Comparison of ENCODE assay signal across 19 cellular contexts in the genomic region with DNA sequence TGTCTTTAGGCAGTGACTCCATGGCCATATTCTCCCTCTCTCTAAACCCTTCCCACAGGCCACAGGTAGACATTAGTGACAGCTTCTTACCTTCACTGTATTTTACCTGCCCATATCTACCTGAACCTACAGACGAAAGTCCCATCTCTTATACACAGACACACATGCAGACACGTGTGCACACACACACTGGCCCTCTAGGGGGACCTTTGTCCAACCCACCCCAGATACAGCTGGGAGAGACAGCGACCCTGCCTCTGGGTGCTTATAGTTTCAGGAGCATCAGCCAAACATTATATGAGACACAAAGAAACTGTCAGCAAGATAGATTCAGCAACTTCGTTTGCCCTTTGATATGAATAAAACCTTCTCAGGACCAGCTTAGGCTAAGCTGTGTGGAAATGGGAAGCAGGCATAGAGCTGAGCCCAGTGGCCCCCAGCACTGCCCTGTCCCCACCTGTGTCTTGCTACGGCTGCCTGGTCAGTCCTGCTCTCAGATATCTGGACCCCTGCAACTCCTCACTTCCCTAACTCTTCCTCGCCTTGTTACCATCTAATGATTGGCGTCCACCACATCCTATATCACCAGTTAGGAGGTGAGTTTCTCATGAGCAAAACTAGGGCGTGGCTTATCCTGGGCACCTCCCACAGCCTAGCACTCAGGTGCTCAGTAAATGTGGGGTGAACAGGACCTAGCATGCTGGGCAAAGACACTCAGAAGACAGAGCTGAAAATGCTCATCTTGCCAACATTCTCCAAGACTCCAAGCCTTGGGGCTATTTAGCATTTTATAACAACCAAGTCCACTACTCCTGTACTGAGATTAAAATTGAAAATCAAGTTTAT. TPM values are rescaled to one million over a fixed set of nuclear protein-coding genes. Genes with fewer than 3 reads are reported as not detected.
DNase-seq lines count a peak whose midpoint lies in the region; ATAC-seq and TF ChIP-seq lines count a peak whose summit lies in the region.
"Had no signal": no experiment of that assay in that cellular context is flagged by ENCODE, and none has a peak within 500 bp of the region (broad histone marks: within the 10 kb centered on the region; RNA-seq: fewer than 3 reads in every experiment).

No MANE protein-coding gene starts in this region.

- H3K27me3 ChIP-seq in GM23338 (ENCODE audit: insufficient read depth) = no peaks in the 10 kb centered on the region
- H3K27me3 ChIP-seq: thyroid gland had no signal

- no peak overlapping the region for H3K27ac Mint-ChIP-seq in GM23338
- no peak overlapping the region for H3K27ac Mint-ChIP-seq in WTC11
- H3K27ac Mint-ChIP-seq in stimulated activated naive CD8-positive, alpha-beta T cell treated with anti-CD3 and anti-CD28 coated beads, Interleukin-15, amount 100 ng/mL, for 72 hours = no peak overlapping the region
- H3K27ac Mint-ChIP-seq: activated CD4-positive, alpha-beta memory T cell treated with anti-CD3 and anti-CD28 coated beads, Interleukin-2, amount 10 ng/mL, durations not matched to agents 7 days and 5 days; stimulated activated naive B cell treated with anti-CD40 and anti-IgM and Interleukin-4, amounts not matched to agents 10 μg/mL and 1 μg/mL and 100 μg/mL, for 72 hours; T-helper 2 cell treated with Interferon-gamma antibody and Interleukin-4, amounts not matched to agents 5 μg/mL and 100 μg/mL, for 36 hours had no signal

- POLR2A ChIA-PET in WTC11 (lab: Charles Lee) = no interaction called here

- no peaks in the 10 kb centered on the region for H3F3A ChIP-seq in GM23338 (replicated peaks; ENCODE audit: low read depth)

- H3K4me1 Mint-ChIP-seq in GM23338 (peaks cover 16% of the 10 kb centered on the region), WTC11 (peaks cover 27% of the 10 kb centered on the region)
- peaks cover 24% of the 10 kb centered on the region for H3K4me1 Mint-ChIP-seq in stimulated activated naive CD8-positive, alpha-beta T cell treated with anti-CD3 and anti-CD28 coated beads, Interleukin-15, amount 100 ng/mL, for 72 hours
- H3K4me1 Mint-ChIP-seq: activated CD4-positive, alpha-beta memory T cell treated with anti-CD3 and anti-CD28 coated beads, Interleukin-2, amount 10 ng/mL, durations not matched to agents 7 days and 5 days had no signal

- intact Hi-C loops in left ventricle myocardium superior (cut with micrococcal nuclease) = loop anchor here (10.0 kb wide), 1 partner anchor 113 kb away; no protein-coding TSS in a partner anchor

- peaks cover 8% of the 10 kb centered on the region for H3K27me3 Mint-ChIP-seq in GM23338 (ENCODE audit: insufficient read depth, low read depth, poor library complexity)
- no peaks in the 10 kb centered on the region; the same call in 1 of the 2 replicates for H3K27me3 Mint-ChIP-seq in WTC11 (ENCODE audit: low read depth)
- peaks cover 15% of the 10 kb centered on the region for H3K27me3 Mint-ChIP-seq in stimulated activated naive CD8-positive, alpha-beta T cell treated with anti-CD3 and anti-CD28 coated beads, Interleukin-15, amount 100 ng/mL, for 72 hours

- H3K9me2 ChIP-seq in GM23338 (ENCODE audit: insufficient read depth) = no peaks in the 10 kb centered on the region

- H3K4me2 ChIP-seq in GM23338 = no peak overlapping the region
- H3K4me2 ChIP-seq: smooth muscle cell had no signal

- ATAC-seq in GM23338 (peak; percentile 40), WTC11 (peak; percentile 49), HG03159 (IDR thresholded peaks at IDR 0.05; ENCODE audit: unreplicated experiment) (no peak), left ventricle myocardium superior (no peak)
- peak; percentile 58 for ATAC-seq in stimulated activated naive CD8-positive, alpha-beta T cell treated with anti-CD3 and anti-CD28 coated beads, Interleukin-15, amount 100 ng/mL, for 72 hours

- no peaks in the 10 kb centered on the region for H3K36me3 Mint-ChIP-seq in GM23338 (ENCODE audit: low read depth)
- H3K36me3 Mint-ChIP-seq in WTC11 = no peaks in the 10 kb centered on the region
- H3K36me3 Mint-ChIP-seq: stimulated activated naive B cell treated with anti-CD40 and anti-IgM and Interleukin-4, amounts not matched to agents 10 μg/mL and 1 μg/mL and 100 μg/mL, for 72 hours had no signal

- H3K36me3 ChIP-seq in GM23338 (ENCODE audit: insufficient read depth) = no peaks in the 10 kb centered on the region
- H3K36me3 ChIP-seq: thyroid gland had no signal

- H3K27ac ChIP-seq in GM23338 (ENCODE audit: low read depth) = no peak overlapping the region
- H3K27ac ChIP-seq: SK-N-MC had no signal

- H3K9me3 Mint-ChIP-seq in GM23338 (peaks cover 3% of the 10 kb centered on the region; the same call in 1 of the 3 replicates), WTC11 (peaks cover 11% of the 10 kb centered on the region)
- no peaks in the 10 kb centered on the region for H3K9me3 Mint-ChIP-seq in stimulated activated naive CD8-positive, alpha-beta T cell treated with anti-CD3 and anti-CD28 coated beads, Interleukin-15, amount 100 ng/mL, for 72 hours
- H3K9me3 Mint-ChIP-seq: activated CD4-positive, alpha-beta memory T cell treated with anti-CD3 and anti-CD28 coated beads, Interleukin-2, amount 10 ng/mL, durations not matched to agents 7 days and 5 days; stimulated activated naive B cell treated with anti-CD40 and anti-IgM and Interleukin-4, amounts not matched to agents 10 μg/mL and 1 μg/mL and 100 μg/mL, for 72 hours; T-helper 2 cell treated with Interferon-gamma antibody and Interleukin-4, amounts not matched to agents 5 μg/mL and 100 μg/mL, for 36 hours had no signal

- TF ChIP-seq CTCF in GM23338 (conservative IDR thresholded peaks at IDR 0.05; ENCODE audit: low read depth in 2 of 2) (0 out of 4 replicates have a peak, but pooled peaks of 1 of the 2 experiments have one; percentile 16), WTC11 (IDR thresholded peaks at IDR 0.05) (no peak)

- DNase-seq in GM23338 (ENCODE audit: low spot score) = no peak
- DNase-seq in WTC11 (ENCODE audit: low spot score) = no peak
- peak; percentile 46 for DNase-seq in islet precursor cell
- DNase-seq in stimulated activated naive CD8-positive, alpha-beta T cell treated with anti-CD3 and anti-CD28 coated beads, Interleukin-15, amount 100 ng/mL, for 72 hours = no peak
- DNase-seq in HUDEP-2 (lab: John Stamatoyannopoulos, UW; ENCODE audit: unreplicated experiment in 76 of 76) = no peak
- DNase-seq in epidermal melanocyte (ENCODE audit: insufficient read length, low spot score) = no peak
- no peak for DNase-seq in left ventricle myocardium superior
- DNase-seq: activated CD4-positive, alpha-beta memory T cell treated with anti-CD3 and anti-CD28 coated beads, Interleukin-2, amount 10 ng/mL, durations not matched to agents 7 days and 5 days; activated effector memory CD4-positive, alpha-beta T cell treated with anti-CD3 and anti-CD28 coated beads, Interleukin-2, amount 50 U/mL, for 16 hours; cortex of kidney; hippocampal formation; NCI-H2081; NK-92 treated with Interleukin-12 subunit alpha and Interleukin-12 subunit beta, amount 100 ng/mL, for 24 hours; stimulated activated naive B cell treated with anti-CD40 and anti-IgM and Interleukin-4, amounts not matched to agents 10 μg/mL and 1 μg/mL and 100 μg/mL, for 72 hours; thyroid gland had no signal

- H3K4me3 ChIP-seq in GM23338 = no peak overlapping the region
- H3K4me3 ChIP-seq: SK-N-MC, smooth muscle cell, thyroid gland had no signal

- H3K79me2 ChIP-seq in GM23338 (replicated peaks; ENCODE audit: insufficient read depth) = no peaks in the 10 kb centered on the region

- no peaks in the 10 kb centered on the region for H4K20me1 ChIP-seq in GM23338 (replicated peaks; ENCODE audit: insufficient read depth)

- H3K4me3 Mint-ChIP-seq in GM23338 = no peak overlapping the region
- no peak overlapping the region for H3K4me3 Mint-ChIP-seq in WTC11
- H3K4me3 Mint-ChIP-seq in stimulated activated naive CD8-positive, alpha-beta T cell treated with anti-CD3 and anti-CD28 coated beads, Interleukin-15, amount 100 ng/mL, for 72 hours = no peak overlapping the region
- H3K4me3 Mint-ChIP-seq: activated CD4-positive, alpha-beta memory T cell treated with anti-CD3 and anti-CD28 coated beads, Interleukin-2, amount 10 ng/mL, durations not matched to agents 7 days and 5 days; stimulated activated naive B cell treated with anti-CD40 and anti-IgM and Interleukin-4, amounts not matched to agents 10 μg/mL and 1 μg/mL and 100 μg/mL, for 72 hours; T-helper 2 cell treated with Interferon-gamma antibody and Interleukin-4, amounts not matched to agents 5 μg/mL and 100 μg/mL, for 36 hours had no signal

- CTCF ChIA-PET in WTC11 (lab: Charles Lee) = interaction anchor here (0.6 to 1.6 kb wide), 5 partner anchors 92 to 132 kb away, joined by 3 to 4 read pairs (median 4); no protein-coding TSS in a partner anchor

- H2AFZ ChIP-seq in GM23338 = no peak overlapping the region

- no peaks in the 10 kb centered on the region for H3K4me1 ChIP-seq in GM23338 (ENCODE audit: insufficient read depth)

TF ChIP-seq in GM23338, 12 proteins besides CTCF, POLR2A, EP300 and RAD21:
- TF ChIP-seq EZH2phosphoT487 (IDR thresholded peaks at IDR 0.05; ENCODE audit: unreplicated experiment) (no peak), ZNF114 (CRISPR knock-in tag; IDR thresholded peaks at IDR 0.05) (no peak)

RNA-seq across cellular contexts. Expression of gene CD9, which starts 12.0 kb away (rescaled TPM):
- 222 and 227 TPM in 2 replicates for total RNA-seq in GM23338 (2014; rRNA removed; shearing (Covaris generic))
- polyA plus RNA-seq in GM23338 (2016; fragmentation: Nextera tagmentation; extraction: Ambion mirVana) = 250 and 251 TPM in 2 replicates
- total RNA-seq in WTC11 (2021) (241 to 260 TPM (median 251 TPM) in 3 replicates), left ventricle myocardium superior (39.2 TPM)

Comparison
In these comparisons a context has a peak if more than half of its experiments do, and no peak if none do; other contexts are left out.
1. ATAC-seq: peak in GM23338 (single experiment), WTC11 (single experiment) and stimulated activated naive CD8-positive, alpha-beta T cell treated with anti-CD3 and anti-CD28 coated beads, Interleukin-15, amount 100 ng/mL, for 72 hours (single experiment); none in HG03159 (single experiment) and left ventricle myocardium superior (single experiment).